In the genomic region with DNA sequence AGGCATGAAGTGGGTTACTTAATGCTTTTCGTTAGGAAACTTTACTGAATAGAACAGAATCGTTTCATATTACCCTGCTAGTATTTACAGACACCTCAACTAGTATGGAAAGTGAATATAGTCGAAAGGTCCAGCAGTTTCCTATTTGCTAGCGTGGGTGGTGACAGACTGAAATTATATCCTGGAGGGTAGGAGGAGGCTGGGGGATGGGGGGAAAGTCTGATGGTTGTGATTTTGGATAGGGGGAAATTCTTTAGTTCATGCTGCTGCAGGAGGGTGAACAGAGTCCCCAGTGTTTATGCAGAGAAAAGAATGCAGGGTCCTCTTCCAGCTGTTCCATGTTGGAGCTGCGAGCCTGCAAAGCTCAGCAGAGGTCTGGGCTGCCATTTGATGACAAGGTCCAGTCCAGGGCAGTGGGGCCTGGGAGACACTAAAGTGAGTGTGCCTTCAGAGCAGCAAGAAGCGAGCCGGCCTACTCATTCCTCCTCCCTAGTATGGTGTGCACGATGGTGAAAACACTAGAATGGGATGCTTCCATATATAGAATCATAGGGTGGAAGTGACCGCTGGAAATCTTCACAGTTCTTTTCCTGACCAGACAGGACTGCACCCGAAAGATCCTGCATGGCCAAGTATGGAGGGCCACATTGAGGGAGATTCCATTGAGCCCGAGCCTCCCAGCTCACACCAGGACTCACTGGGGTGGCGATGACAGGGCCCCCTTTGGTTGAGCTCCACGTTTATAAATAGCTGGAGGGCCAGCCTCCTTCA, we compare ENCODE assay signal across 9 cellular contexts. TPM values are rescaled to one million over a fixed set of nuclear protein-coding genes. Genes with fewer than 3 reads are reported as not detected.
DNase-seq lines count a peak whose midpoint lies in the region; ATAC-seq and TF ChIP-seq lines count a peak whose summit lies in the region.
"Had no signal": no experiment of that assay in that cellular context is flagged by ENCODE, and none has a peak within 500 bp of the region (broad histone marks: within the 10 kb centered on the region; RNA-seq: fewer than 3 reads in every experiment).

No MANE protein-coding gene starts in this region.

- no peak overlapping the region for H3K27ac Mint-ChIP-seq in activated naive CD8-positive, alpha-beta T cell

- peak overlapping the region; percentile 81 for H3K4me3 ChIP-seq in retinal pigment epithelial cell (ENCODE audit: low read length)

- H3K4me1 Mint-ChIP-seq in activated naive CD8-positive, alpha-beta T cell (ENCODE audit: low read depth): peaks cover 20% of the 10 kb centered on the region

- DNase-seq in GM03348 (ENCODE audit: low spot score): peak; percentile 47
- DNase-seq in left cardiac atrium: peak; percentile 40
- DNase-seq in retinal pigment epithelial cell (ENCODE audit: low read depth): no peak
- no peak for DNase-seq in activated gamma-delta T cell treated with Interleukin-2 at 50 U/mL for 16 hours
- DNase-seq in NCI-H510A (lab: John Stamatoyannopoulos, UW): no peak
- DNase-seq in activated effector memory CD4-positive, alpha-beta T cell treated with anti-CD3 and anti-CD28 coated beads, Interleukin-2, amount 50 U/mL, for 16 hours: no peak
- DNase-seq: NCI-H524 treated with DMSO at 0.1 percent for 48 hours had no signal

- H3K27me3 Mint-ChIP-seq in activated naive CD8-positive, alpha-beta T cell: peaks cover 20% of the 10 kb centered on the region

- peaks cover 11% of the 10 kb centered on the region for H3K9me3 Mint-ChIP-seq in activated naive CD8-positive, alpha-beta T cell (ENCODE audit: low read depth)

- no peak for TF ChIP-seq CTCF in retinal pigment epithelial cell (conservative IDR thresholded peaks at IDR 0.05; ENCODE audit: low read depth, low read length)

- intact Hi-C loops in left cardiac atrium (cut with DNase I): loop anchor here (1.0 to 5.0 kb wide), 2 partner anchors 203 to 204 kb away; no protein-coding TSS in a partner anchor

- H3K36me3 Mint-ChIP-seq in activated naive CD8-positive, alpha-beta T cell: peaks cover 19% of the 10 kb centered on the region

- peak overlapping the region; percentile 87 for H3K4me3 Mint-ChIP-seq in activated naive CD8-positive, alpha-beta T cell

- ATAC-seq in left cardiac atrium (no peak), GM18498 (IDR thresholded peaks at IDR 0.05; ENCODE audit: unreplicated experiment) (no peak)

RNA-seq across cellular contexts. Expression of a gene that starts 2.1 kb away (rescaled TPM):
- total RNA-seq in left cardiac atrium: 100 to 1,000 TPM; 103 to 118 TPM

RNA-seq across cellular contexts. Expression of a gene that starts 59.3 kb away (rescaled TPM):
- 10 to 100 TPM; 20.1 to 29.8 TPM for total RNA-seq in left cardiac atrium

Comparison
In these comparisons a context has a peak if more than half of its experiments do, and no peak if none do; other contexts are left out.
1. DNase-seq: peak in GM03348 (single experiment) and left cardiac atrium (single experiment); none in retinal pigment epithelial cell (single experiment), activated gamma-delta T cell treated with Interleukin-2 at 50 U/mL for 16 hours (single experiment), NCI-H510A (single experiment) and activated effector memory CD4-positive, alpha-beta T cell treated with anti-CD3 and anti-CD28 coated beads, Interleukin-2, amount 50 U/mL, for 16 hours (single experiment).